Comparison of ENCODE assay signal across 13 cellular contexts in the genomic region with DNA sequence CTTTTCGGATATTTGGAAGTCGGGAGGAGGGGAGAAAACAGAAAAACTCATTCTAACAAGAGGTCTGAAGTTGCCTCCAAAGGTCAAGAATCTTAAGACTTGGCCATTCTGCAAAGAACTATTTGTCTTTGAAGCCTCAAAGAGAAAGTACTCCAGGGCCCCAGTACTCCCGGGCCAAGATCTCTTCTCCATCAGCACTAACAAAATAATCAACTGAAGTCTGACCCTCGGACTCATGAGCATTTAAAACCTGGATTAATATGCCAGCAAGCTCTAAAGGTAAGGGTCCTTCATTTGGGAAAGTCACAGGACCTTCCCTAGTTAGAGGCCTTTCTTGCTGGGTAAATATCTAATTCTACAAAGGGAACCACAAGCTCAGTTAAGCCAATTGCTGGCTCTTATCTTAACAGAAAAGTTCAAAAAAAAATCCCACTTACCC. TPM values are rescaled to one million over a fixed set of nuclear protein-coding genes. Genes with fewer than 3 reads are reported as not detected.
DNase-seq lines count a peak whose midpoint lies in the region; ATAC-seq and TF ChIP-seq lines count a peak whose summit lies in the region.
"Had no signal": no experiment of that assay in that cellular context is flagged by ENCODE, and none has a peak within 500 bp of the region (broad histone marks: within the 10 kb centered on the region; RNA-seq: fewer than 3 reads in every experiment).

No MANE protein-coding gene starts in this region.

- 20% methylated on average over 4 of the region's 4 CpGs for WGBS in HUES64

- DNase-seq in ACHN (peak; percentile 40), epithelial cell of proximal tubule (ENCODE audit: low read depth) (no peak), activated gamma-delta T cell (lab: John Stamatoyannopoulos, UW) (no peak)
- peak in 3 of 9 donors; percentile 38 to 57 (median 46) for DNase-seq in naive thymus-derived CD4-positive, alpha-beta T cell
- no peak for DNase-seq in activated naive CD4-positive, alpha-beta T cell treated with anti-CD3 and anti-CD28 coated beads, Interleukin-2, amount 50 U/mL, for 16 hours
- DNase-seq: NCI-H1436 treated with DMSO at 0.1 percent for 48 hours, NCI-H748 treated with DMSO at 0.1 percent for 48 hours had no signal

- H3K4me1 Mint-ChIP-seq in naive thymus-derived CD4-positive, alpha-beta T cell, result peaks cover 2 to 26% (median 22%) of the 10 kb centered on the region in 7 donors

- no peaks in the 10 kb centered on the region for H3K27me3 ChIP-seq in HUES64 (ENCODE audit: insufficient read depth, low read length)
- no peaks in the 10 kb centered on the region for H3K27me3 ChIP-seq in naive thymus-derived CD4-positive, alpha-beta T cell (ENCODE audit: control insufficient read depth in 2 of 2, insufficient read depth in 2 of 2, low read length in 2 of 2)
- H3K27me3 ChIP-seq: ascending aorta, tibial artery had no signal

- H3K4me3 ChIP-seq in HUES64 (ENCODE audit: low read length), result peak overlapping the region; percentile 82
- peak overlapping the region; percentile 22 for H3K4me3 ChIP-seq in epithelial cell of proximal tubule (ENCODE audit: low read depth, low read length)
- H3K4me3 ChIP-seq in naive thymus-derived CD4-positive, alpha-beta T cell (ENCODE audit: low read length), result peak overlapping the region; percentile 48
- H3K4me3 ChIP-seq: tibial artery had no signal

- no peak overlapping the region for H3K27ac Mint-ChIP-seq in naive thymus-derived CD4-positive, alpha-beta T cell
- H3K27ac Mint-ChIP-seq: activated B cell treated with CpG ODN at 0.5 μM for 24 hours had no signal

- H3K9me3 ChIP-seq in HUES64 (ENCODE audit: insufficient read depth, low read depth, low read length), result no peaks in the 10 kb centered on the region
- H3K9me3 ChIP-seq in naive thymus-derived CD4-positive, alpha-beta T cell (ENCODE audit: control insufficient read depth in 2 of 3, low read length in 3 of 3), result no peaks in the 10 kb centered on the region
- H3K9me3 ChIP-seq: ascending aorta, tibial artery had no signal

- no peak for ATAC-seq in naive thymus-derived CD4-positive, alpha-beta T cell
- ATAC-seq in GM21786 (IDR thresholded peaks at IDR 0.05; ENCODE audit: unreplicated experiment) (no peak), GM21526 (IDR thresholded peaks at IDR 0.05; ENCODE audit: low FRiP score, unreplicated experiment) (no peak)

- no peak for TF ChIP-seq CTCF in epithelial cell of proximal tubule (conservative IDR thresholded peaks at IDR 0.05; ENCODE audit: low read depth, low read length)

- intact Hi-C loops in naive thymus-derived CD4-positive, alpha-beta T cell (cut with micrococcal nuclease), result loop anchor here (1.0 to 10.0 kb wide), 14 partner anchors 19 to 608 kb away; no protein-coding TSS in a partner anchor

- peaks cover 0 to 15% (median 0%) of the 10 kb centered on the region in 5 donors for H3K27me3 Mint-ChIP-seq in naive thymus-derived CD4-positive, alpha-beta T cell

- CTCF ChIA-PET in naive thymus-derived CD4-positive, alpha-beta T cell (lab: Charles Lee), result interaction anchor here (0.6 to 2.6 kb wide), 7 partner anchors 15 to 262 kb away, joined by 3 to 6 read pairs (median 3); no protein-coding TSS in a partner anchor

- peaks cover 34% of the 10 kb centered on the region for H3K36me3 ChIP-seq in HUES64 (ENCODE audit: insufficient read depth, low read length)
- H3K36me3 ChIP-seq in naive thymus-derived CD4-positive, alpha-beta T cell (ENCODE audit: control insufficient read depth in 2 of 3, insufficient read depth in 3 of 3, low read length in 3 of 3), result peaks cover 0 to 11% (median 0%) of the 10 kb centered on the region in 3 experiments

- peaks cover 0 to 14% (median 4%) of the 10 kb centered on the region in 5 donors for H3K36me3 Mint-ChIP-seq in naive thymus-derived CD4-positive, alpha-beta T cell

- no peak overlapping the region for H3K9ac ChIP-seq in HUES64 (ENCODE audit: low read depth, low read length)

- POLR2A ChIA-PET in naive thymus-derived CD4-positive, alpha-beta T cell (lab: Charles Lee), result interaction anchor here (1.1 to 2.6 kb wide), 5 partner anchors 13 to 193 kb away, joined by 3 to 8 read pairs (median 3); no protein-coding TSS in a partner anchor

- in situ Hi-C loops in ACHN (cut with HindIII; ENCODE audit: low pct_ligation_motif_present, low pct_unique_long_range_greater_than_20kb, low sequenced_read_pairs), result no loop called here

- H3K4me1 ChIP-seq in HUES64 (ENCODE audit: insufficient read depth, low read length), result peaks cover 30% of the 10 kb centered on the region
- peaks cover 21 to 33% of the 10 kb centered on the region in 2 donors for H3K4me1 ChIP-seq in naive thymus-derived CD4-positive, alpha-beta T cell (ENCODE audit: control insufficient read depth in 2 of 2, insufficient read depth in 2 of 2, low read length in 2 of 2)

- no peaks in the 10 kb centered on the region for H3K9me3 Mint-ChIP-seq in naive thymus-derived CD4-positive, alpha-beta T cell
- H3K9me3 Mint-ChIP-seq: activated B cell treated with CpG ODN at 0.5 μM for 24 hours had no signal

- H3K4me3 Mint-ChIP-seq in naive thymus-derived CD4-positive, alpha-beta T cell, result no peak overlapping the region
- H3K4me3 Mint-ChIP-seq: activated B cell treated with CpG ODN at 0.5 μM for 24 hours had no signal

- H3K27ac ChIP-seq in HUES64 (ENCODE audit: low read depth, low read length), result no peak overlapping the region
- H3K27ac ChIP-seq in naive thymus-derived CD4-positive, alpha-beta T cell (ENCODE audit: low read depth, low read length), result no peak overlapping the region

RNA-seq across cellular contexts. Expression of gene AXIN2, which starts 4.5 kb away (rescaled TPM):
- 30.5 TPM for polyA plus RNA-seq in HUES64 (2013, experiment 1 of 2)
- polyA plus RNA-seq in HUES64 (2013, experiment 2 of 2), result 35.8 TPM
- total RNA-seq in epithelial cell of proximal tubule, result 1.4 and 1.8 TPM in 2 replicates
- 10 to 100 TPM in 4 of 5 experiments, 1 to 10 TPM in 1; 7.4 to 63.4 (median 39.5) TPM for total RNA-seq in naive thymus-derived CD4-positive, alpha-beta T cell
- polyA plus RNA-seq in naive thymus-derived CD4-positive, alpha-beta T cell, result 10 to 100 TPM; 10.5 to 16.2 TPM

Comparison
In these comparisons a context has a peak if more than half of its experiments do, and no peak if none do; other contexts are left out.
1. H3K4me3 ChIP-seq: peak in every context shown above with its lines; median percentile 82 in HUES64; 48 in naive thymus-derived CD4-positive, alpha-beta T cell; 22 in epithelial cell of proximal tubule.